21 cellular contexts compared by ENCODE assay signal in genomic region chr1:119621714-119622113, GRCh38. TPM values are rescaled to one million over a fixed set of nuclear protein-coding genes. Genes with fewer than 3 reads are reported as not detected.
DNase-seq lines count a peak whose midpoint lies in the region; ATAC-seq, FAIRE-seq and TF ChIP-seq lines count a peak whose summit lies in the region.
"Had no signal": no experiment of that assay in that cellular context is flagged by ENCODE, and none has a peak within 500 bp of the region (broad histone marks: within the 10 kb centered on the region; RNA-seq: fewer than 3 reads in every experiment).

No MANE protein-coding gene starts in this region.

- no peak for DNase-seq in A673 (ENCODE audit: low spot score)
- no peak for DNase-seq in WTC11 (ENCODE audit: low spot score)
- DNase-seq in left lobe of liver (ENCODE audit: low spot score) = peak; percentile 4
- DNase-seq in small intestine = peak; percentile 23
- no peak for DNase-seq in SKM-1 (lab: John Stamatoyannopoulos, UW; ENCODE audit: unreplicated experiment)
- DNase-seq in stimulated activated CD8-positive, alpha-beta memory T cell treated with anti-CD3 and anti-CD28 coated beads, Interleukin-4, amount 100 ng/mL, for 48 hours = no peak
- DNase-seq: 8988T; Caco-2; CD4-positive, CD25-positive, alpha-beta regulatory T cell; CD8-positive, alpha-beta T cell; DMS79; EL; GOT3; HFFc6 had no signal

- H3K4me1 Mint-ChIP-seq in WTC11 = peaks cover 41% of the 10 kb centered on the region
- H3K4me1 Mint-ChIP-seq: CD4-positive, CD25-positive, alpha-beta regulatory T cell had no signal

- H3K4me1 ChIP-seq in A673 (ENCODE audit: insufficient read depth, low read length, poor library complexity, severe bottlenecking) (no peaks in the 10 kb centered on the region), small intestine (ENCODE audit: control insufficient read depth in 2 of 2, insufficient read depth in 1 of 2, low read depth in 1 of 2, low read length in 1 of 2) (peaks cover 0 to 4% of the 10 kb centered on the region in 2 donors)
- H3K4me1 ChIP-seq: A549, Caco-2 had no signal

- POLR2A ChIA-PET in A673 (lab: Charles Lee; ENCODE audit: low non-redundant PET) (no interaction called here), WTC11 (lab: Charles Lee) (interaction anchor here (1.0 to 1.4 kb wide), 2 partner anchors 26 to 103 kb away, joined by 4 to 6 read pairs; partner anchors contain the start of gene ZNF697)

- H3K27me3 Mint-ChIP-seq in WTC11 (ENCODE audit: low read depth) = no peaks in the 10 kb centered on the region; the same call in 1 of the 2 replicates
- H3K27me3 Mint-ChIP-seq: CD4-positive, CD25-positive, alpha-beta regulatory T cell had no signal

- CTCF ChIA-PET in A673 (lab: Charles Lee) = no interaction called here
- CTCF ChIA-PET in WTC11 (lab: Charles Lee) = interaction anchor here (0.6 to 3.6 kb wide), 6 partner anchors 10 to 54 kb away, joined by 3 to 20 read pairs (median 3); partner anchors contain the start of gene ZNF697

- H3K9me3 ChIP-seq in A673 (ENCODE audit: low read depth, low read length, poor library complexity, severe bottlenecking) (no peaks in the 10 kb centered on the region), small intestine (ENCODE audit: control insufficient read depth, low read depth) (no peaks in the 10 kb centered on the region)
- H3K9me3 ChIP-seq: A549, Caco-2, HAP-1 had no signal

- H3K27me3 ChIP-seq in A673 (replicated peaks; ENCODE audit: insufficient read depth, low read depth, low read length, poor library complexity) = no peaks in the 10 kb centered on the region
- no peaks in the 10 kb centered on the region for H3K27me3 ChIP-seq in small intestine (ENCODE audit: control insufficient read depth in 2 of 2, insufficient read depth in 2 of 2, low read length in 2 of 2)

- FAIRE-seq in small intestine (lab: Jason Lieb, UNC) = no peak
- FAIRE-seq: A549, GM12891, GM18507, H54 had no signal

- H3K36me3 ChIP-seq in A673 (ENCODE audit: insufficient read depth, low read length, poor library complexity, severe bottlenecking) (no peaks in the 10 kb centered on the region), small intestine (ENCODE audit: control insufficient read depth in 2 of 2, insufficient read depth in 2 of 2, low read length in 2 of 2) (peaks cover 0 to 5% of the 10 kb centered on the region in 2 donors)

- no peaks in the 10 kb centered on the region for H3K9me3 Mint-ChIP-seq in WTC11
- H3K9me3 Mint-ChIP-seq: CD8-positive, alpha-beta T cell; HFFc6 had no signal

- ATAC-seq in WTC11 (no peak), left lobe of liver (peak; percentile 33), HG02840 (IDR thresholded peaks at IDR 0.05; ENCODE audit: low FRiP score, unreplicated experiment) (no peak)
- ATAC-seq: A549; CD8-positive, alpha-beta T cell had no signal

- H3K4me3 Mint-ChIP-seq in WTC11 = no peak overlapping the region
- H3K4me3 Mint-ChIP-seq: CD4-positive, CD25-positive, alpha-beta regulatory T cell; CD8-positive, alpha-beta T cell; HFFc6 had no signal

- H3K4me3 ChIP-seq in A673 (ENCODE audit: low read depth, low read length, poor library complexity, severe bottlenecking) = no peak overlapping the region
- no peak overlapping the region for H3K4me3 ChIP-seq in small intestine (ENCODE audit: low read depth in 1 of 2, low read length in 2 of 2)
- H3K4me3 ChIP-seq: A549, HAP-1 had no signal

- intact Hi-C loops in A673 (cut with micrococcal nuclease; ENCODE audit: unreplicated experiment) = no loop called here

- H3K36me3 Mint-ChIP-seq in WTC11 = peaks cover 30% of the 10 kb centered on the region
- H3K36me3 Mint-ChIP-seq: CD4-positive, CD25-positive, alpha-beta regulatory T cell; CD8-positive, alpha-beta T cell had no signal

- peak overlapping the region; percentile 1; the same call in 1 of the 2 replicates for H3K27ac Mint-ChIP-seq in WTC11
- H3K27ac Mint-ChIP-seq: CD4-positive, CD25-positive, alpha-beta regulatory T cell; CD8-positive, alpha-beta T cell; HFFc6 had no signal

- H3K27ac ChIP-seq in A673 (ENCODE audit: low read depth, low read length, poor library complexity, severe bottlenecking) (no peak overlapping the region), small intestine (ENCODE audit: low read depth in 1 of 2, low read length in 1 of 2) (no peak overlapping the region)
- H3K27ac ChIP-seq: A549, C4-2B had no signal

- TSS peak; percentile 27 for BruUV-seq in A673 (replicated peaks; lab: Mats Ljungman, UMichigan)

- 20 to 68% (median 35%) methylated on average over 4 of the region's 4 CpGs for WGBS in small intestine, 3 donors

- no peak for TF ChIP-seq CTCF in A673 (conservative IDR thresholded peaks at IDR 0.05; ENCODE audit: low read depth, low read length)
- TF ChIP-seq CTCF in WTC11 (IDR thresholded peaks at IDR 0.05) = no peak

TF ChIP-seq in WTC11, 78 proteins besides CTCF, POLR2A, EP300 and RAD21 (continues in another document):
- TF ChIP-seq CREM (CRISPR knock-in tag; IDR thresholded peaks at IDR 0.05) = no peak
- TF ChIP-seq JUN (CRISPR knock-in tag; IDR thresholded peaks at IDR 0.05) = no peak
- no peak for TF ChIP-seq CBFB (CRISPR knock-in tag; IDR thresholded peaks at IDR 0.05; ENCODE audit: low read depth)
- TF ChIP-seq, protein P1, sequence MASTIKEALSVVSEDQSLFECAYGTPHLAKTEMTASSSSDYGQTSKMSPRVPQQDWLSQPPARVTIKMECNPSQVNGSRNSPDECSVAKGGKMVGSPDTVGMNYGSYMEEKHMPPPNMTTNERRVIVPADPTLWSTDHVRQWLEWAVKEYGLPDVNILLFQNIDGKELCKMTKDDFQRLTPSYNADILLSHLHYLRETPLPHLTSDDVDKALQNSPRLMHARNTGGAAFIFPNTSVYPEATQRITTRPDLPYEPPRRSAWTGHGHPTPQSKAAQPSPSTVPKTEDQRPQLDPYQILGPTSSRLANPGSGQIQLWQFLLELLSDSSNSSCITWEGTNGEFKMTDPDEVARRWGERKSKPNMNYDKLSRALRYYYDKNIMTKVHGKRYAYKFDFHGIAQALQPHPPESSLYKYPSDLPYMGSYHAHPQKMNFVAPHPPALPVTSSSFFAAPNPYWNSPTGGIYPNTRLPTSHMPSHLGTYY (CRISPR knock-in tag; IDR thresholded peaks at IDR 0.05) = no peak
- no peak for TF ChIP-seq AR (CRISPR knock-in tag; IDR thresholded peaks at IDR 0.05)
- no peak for TF ChIP-seq E2F5 (CRISPR knock-in tag; IDR thresholded peaks at IDR 0.05)
- TF ChIP-seq NFE2L1 (CRISPR knock-in tag; IDR thresholded peaks at IDR 0.05) = no peak
- no peak for TF ChIP-seq ZNF232 (CRISPR knock-in tag; IDR thresholded peaks at IDR 0.05)
- TF ChIP-seq ZNF219 (CRISPR knock-in tag; IDR thresholded peaks at IDR 0.05; ENCODE audit: borderline replicate concordance) = no peak
- no peak for TF ChIP-seq E2F4 (CRISPR knock-in tag; IDR thresholded peaks at IDR 0.05; ENCODE audit: borderline replicate concordance, low read depth)
- no peak for TF ChIP-seq ZNF121 (CRISPR knock-in tag; IDR thresholded peaks at IDR 0.05)
- TF ChIP-seq NR3C1 (CRISPR knock-in tag; conservative IDR thresholded peaks at IDR 0.05; ENCODE audit: low read depth) = no peak

RNA-seq across cellular contexts. Expression of gene ZNF697, which starts 26.4 kb away (rescaled TPM):
- 4.8 and 4.9 TPM in 2 replicates for total RNA-seq in A673 (2021)
- total RNA-seq in WTC11 (2021) = 13.9 to 18.0 TPM (median 14.2 TPM) in 3 replicates
- total RNA-seq in left lobe of liver = 3.6 TPM
- polyA plus RNA-seq in small intestine = 1 to 10 TPM; 1.3 to 1.6 (median 1.5) TPM
- total RNA-seq: CD4-positive, CD25-positive, alpha-beta regulatory T cell; CD8-positive, alpha-beta T cell had no signal
- polyA plus RNA-seq: CD4-positive, CD25-positive, alpha-beta regulatory T cell had no signal

Comparison
In these comparisons a context has a peak if more than half of its experiments do, and no peak if none do; other contexts are left out.
1. DNase-seq: peak in left lobe of liver (single experiment) and small intestine (single experiment); none in A673 (single experiment), WTC11 (single experiment), SKM-1 (single experiment) and stimulated activated CD8-positive, alpha-beta memory T cell treated with anti-CD3 and anti-CD28 coated beads, Interleukin-4, amount 100 ng/mL, for 48 hours (single experiment).